In the genomic region with DNA sequence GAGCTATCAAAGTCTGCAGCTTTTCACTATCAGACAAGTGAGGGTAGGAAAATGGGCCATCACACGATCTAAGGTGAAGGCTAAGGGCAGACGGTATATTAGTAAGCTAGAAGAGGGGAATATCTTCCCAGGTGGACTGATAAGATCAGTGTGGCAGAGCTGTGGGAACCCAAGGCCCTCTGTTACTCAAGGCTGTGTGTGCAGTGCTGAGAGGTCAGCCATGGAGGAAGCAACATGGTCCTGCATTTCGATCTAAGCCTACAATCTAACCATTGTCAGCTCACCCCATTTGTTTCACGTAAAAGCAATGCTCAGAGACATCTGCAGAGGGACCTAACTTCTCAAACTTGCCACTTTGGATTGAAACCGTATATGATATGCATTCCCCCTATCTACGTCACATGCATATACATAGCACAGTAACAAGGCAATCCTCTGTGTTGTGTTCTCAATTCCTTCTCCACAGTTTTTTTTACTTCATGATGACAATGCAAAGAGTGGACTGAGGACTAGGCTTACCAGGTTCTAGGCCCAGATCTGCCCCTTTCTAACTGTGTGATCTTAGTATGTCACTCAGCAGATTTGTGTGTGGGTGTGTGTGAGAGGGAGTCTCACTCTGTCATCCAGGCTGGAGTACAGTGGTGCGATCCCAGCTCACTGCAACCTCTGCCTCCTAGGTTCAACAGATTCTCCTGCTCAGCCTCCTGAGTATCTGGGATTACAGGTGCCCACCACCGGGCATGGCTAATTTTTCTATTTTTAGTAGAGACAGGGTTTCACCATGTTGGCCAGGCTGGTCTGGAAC, we compare ENCODE assay signal across 2 cellular contexts.
TF ChIP-seq lines count a peak whose summit lies in the region.

No MANE protein-coding gene starts in this region.

TF ChIP-seq in HepG2, 621 proteins besides CTCF, POLR2A, EP300 and RAD21:
- TF ChIP-seq CREB1 (IDR thresholded peaks at IDR 0.05) (peak; percentile 53; the same call in 1 of the 2 replicates), CREB1 (CRISPR knock-in tag; IDR thresholded peaks at IDR 0.05) (no peak), ZNF230 (CRISPR knock-in tag; IDR thresholded peaks at IDR 0.05) (no peak)

TF ChIP-seq in IMR-90, 13 proteins besides CTCF, POLR2A, EP300 and RAD21:
- TF ChIP-seq RCOR1 (IDR thresholded peaks at IDR 0.05; ENCODE audit: insufficient replicate concordance, low read length), result no peak
- TF ChIP-seq, protein P1, sequence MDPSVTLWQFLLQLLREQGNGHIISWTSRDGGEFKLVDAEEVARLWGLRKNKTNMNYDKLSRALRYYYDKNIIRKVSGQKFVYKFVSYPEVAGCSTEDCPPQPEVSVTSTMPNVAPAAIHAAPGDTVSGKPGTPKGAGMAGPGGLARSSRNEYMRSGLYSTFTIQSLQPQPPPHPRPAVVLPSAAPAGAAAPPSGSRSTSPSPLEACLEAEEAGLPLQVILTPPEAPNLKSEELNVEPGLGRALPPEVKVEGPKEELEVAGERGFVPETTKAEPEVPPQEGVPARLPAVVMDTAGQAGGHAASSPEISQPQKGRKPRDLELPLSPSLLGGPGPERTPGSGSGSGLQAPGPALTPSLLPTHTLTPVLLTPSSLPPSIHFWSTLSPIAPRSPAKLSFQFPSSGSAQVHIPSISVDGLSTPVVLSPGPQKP (IDR thresholded peaks at IDR 0.05; ENCODE audit: borderline replicate concordance, low read depth, low read length), result no peak
- TF ChIP-seq BHLHE40 (IDR thresholded peaks at IDR 0.05; ENCODE audit: low read depth, low read length), result no peak
- TF ChIP-seq MAFK (IDR thresholded peaks at IDR 0.05; ENCODE audit: low read depth, low read length), result no peak
- TF ChIP-seq CHD1 (IDR thresholded peaks at IDR 0.05; ENCODE audit: low read depth, low read length), result no peak
- TF ChIP-seq SMC3 (IDR thresholded peaks at IDR 0.05; ENCODE audit: low read depth, low read length), result no peak
- TF ChIP-seq RFX5 (IDR thresholded peaks at IDR 0.05; ENCODE audit: low read depth, low read length), result no peak
- TF ChIP-seq MXI1 (IDR thresholded peaks at IDR 0.05; ENCODE audit: borderline replicate concordance, low read depth, low read length), result no peak
- TF ChIP-seq USF2 (IDR thresholded peaks at IDR 0.05; ENCODE audit: low read depth, low read length), result no peak
- TF ChIP-seq FOS (IDR thresholded peaks at IDR 0.05; ENCODE audit: low read depth, low read length), result no peak
- no peak for TF ChIP-seq NFE2L2 (IDR thresholded peaks at IDR 0.05; ENCODE audit: low read depth, low read length)
- no peak for TF ChIP-seq MAZ (IDR thresholded peaks at IDR 0.05; ENCODE audit: borderline replicate concordance, low read depth, low read length)
